Comparison of ENCODE assay signal across 9 cellular contexts in genomic region chr12:6551063-6551461, GRCh38. TPM values are rescaled to one million over a fixed set of nuclear protein-coding genes. Genes with fewer than 3 reads are reported as not detected.
DNase-seq lines count a peak whose midpoint lies in the region; ATAC-seq, FAIRE-seq and TF ChIP-seq lines count a peak whose summit lies in the region.
"Had no signal": no experiment of that assay in that cellular context is flagged by ENCODE, and none has a peak within 500 bp of the region (broad histone marks: within the 10 kb centered on the region; RNA-seq: fewer than 3 reads in every experiment).

No MANE protein-coding gene starts in this region.

- H3K9me3 ChIP-seq in kidney (ENCODE audit: control insufficient read depth in 1 of 2, low read length in 2 of 2), result no peaks in the 10 kb centered on the region
- no peaks in the 10 kb centered on the region for H3K9me3 ChIP-seq in skeletal muscle tissue (ENCODE audit: control insufficient read depth in 3 of 3, low read length in 3 of 3)
- H3K9me3 ChIP-seq in PC-9 (ENCODE audit: insufficient read depth, low read depth), result no peaks in the 10 kb centered on the region

- intact Hi-C loops in kidney (cut with DNase I), result no loop called here
- intact Hi-C loops in PC-9 (cut with micrococcal nuclease; ENCODE audit: unreplicated experiment), result no loop called here

- H3K27me3 ChIP-seq in skeletal muscle tissue (ENCODE audit: control insufficient read depth in 3 of 3, insufficient read depth in 3 of 3, low read length in 3 of 3) (no peaks in the 10 kb centered on the region), PC-9 (ENCODE audit: insufficient read depth, low read depth) (no peaks in the 10 kb centered on the region)

- peak overlapping the region in 1 of 2 donors; percentile 21 for H3K4me3 ChIP-seq in cardiac fibroblast (replicated peaks in 1 of 2; ENCODE audit: low read depth in 2 of 2, low read length in 2 of 2)
- peak overlapping the region in 1 of 2 donors; percentile 25 for H3K4me3 ChIP-seq in kidney (ENCODE audit: low read length in 2 of 2)
- H3K4me3 ChIP-seq in skeletal muscle tissue (ENCODE audit: low read length in 3 of 3), result peak overlapping the region; percentile 74 to 90 (median 76)
- H3K4me3 ChIP-seq in PC-9, result no peak overlapping the region

- no peak overlapping the region for H3K4me2 ChIP-seq in PC-9

- DNase-seq in GM03348 (ENCODE audit: low spot score) (peak; percentile 71), cardiac fibroblast (ENCODE audit: low read depth in 2 of 2) (peak; percentile 44 to 50), kidney (peak; percentile 84), NOMO-1 treated with DMSO at 0.1 percent for 48 hours (lab: John Stamatoyannopoulos, UW; ENCODE audit: unreplicated experiment) (no peak), PC-9 (no peak)
- no peak for DNase-seq in stimulated activated CD8-positive, alpha-beta memory T cell treated with anti-CD3 and anti-CD28 coated beads, Interleukin-4, amount 100 ng/mL, for 48 hours
- DNase-seq: NCI-H446 treated with DMSO at 0.1 percent for 48 hours had no signal

- peak overlapping the region in 1 of 2 donors; percentile 53 for H3K9ac ChIP-seq in kidney (ENCODE audit: low read length in 2 of 2)
- H3K9ac ChIP-seq in skeletal muscle tissue (ENCODE audit: low read depth in 1 of 3, low read length in 3 of 3), result peak overlapping the region; percentile 83 to 94 (median 84)

- H2AFZ ChIP-seq in PC-9, result no peak overlapping the region

- TF ChIP-seq CTCF in cardiac fibroblast (IDR thresholded peaks at IDR 0.05; ENCODE audit: low read depth, low read length) (no peak), kidney (IDR thresholded peaks at IDR 0.05; ENCODE audit: borderline replicate concordance, extremely low read depth, insufficient read depth) (no peak), PC-9 (conservative IDR thresholded peaks at IDR 0.05) (no peak)

- no peaks in the 10 kb centered on the region for H3K79me2 ChIP-seq in PC-9 (ENCODE audit: low read depth)

- peaks cover 17% of the 10 kb centered on the region; the same call in 1 of the 2 replicates for H3F3A ChIP-seq in PC-9 (ENCODE audit: insufficient read depth, low read depth)

- H3K36me3 ChIP-seq in kidney (ENCODE audit: control insufficient read depth in 1 of 2, insufficient read depth in 2 of 2, low read length in 2 of 2) (peaks cover 7 to 14% of the 10 kb centered on the region in 2 donors), skeletal muscle tissue (ENCODE audit: control insufficient read depth in 3 of 3, insufficient read depth in 3 of 3, low read length in 3 of 3) (peaks cover 24 to 34% (median 30%) of the 10 kb centered on the region in 3 donors), PC-9 (ENCODE audit: low read depth) (no peaks in the 10 kb centered on the region)

- FAIRE-seq in kidney (lab: Jason Lieb, UNC), result no peak

- H3K4me1 ChIP-seq in kidney (ENCODE audit: control insufficient read depth in 1 of 2, insufficient read depth in 1 of 2, low read depth in 1 of 2, low read length in 2 of 2), result peaks cover 15 to 40% of the 10 kb centered on the region in 2 donors
- H3K4me1 ChIP-seq in skeletal muscle tissue (ENCODE audit: control insufficient read depth in 3 of 3, insufficient read depth in 3 of 3, low read length in 3 of 3), result peaks cover 69 to 76% (median 71%) of the 10 kb centered on the region in 3 donors
- H3K4me1 ChIP-seq in PC-9 (replicated peaks; ENCODE audit: insufficient read depth), result no peaks in the 10 kb centered on the region

- no TSS peak for BruUV-seq in PC-9 (replicated peaks; lab: Mats Ljungman, UMichigan)

- H3K27ac ChIP-seq in kidney (ENCODE audit: low read depth in 2 of 2, low read length in 2 of 2) (peak overlapping the region; percentile 77 to 78), skeletal muscle tissue (ENCODE audit: low read depth, low read length) (peak overlapping the region; percentile 99), PC-9 (no peak overlapping the region)

- CTCF ChIA-PET in PC-9 (lab: Charles Lee), result interaction anchor here (0.6 to 1.1 kb wide), 2 partner anchors 11 to 29 kb away, joined by 4 to 8 read pairs; no protein-coding TSS in a partner anchor

- no peaks in the 10 kb centered on the region for H3K9me2 ChIP-seq in PC-9 (ENCODE audit: insufficient read depth)

- no peak for ATAC-seq in GM19351 (IDR thresholded peaks at IDR 0.05; ENCODE audit: unreplicated experiment)

- POLR2A ChIA-PET in PC-9 (lab: Charles Lee; ENCODE audit: unreplicated experiment), result no interaction called here

- H4K20me1 ChIP-seq in PC-9 (ENCODE audit: insufficient read depth), result no peaks in the 10 kb centered on the region

RNA-seq across cellular contexts. Expression of gene IFFO1, which starts 4.8 kb away (rescaled TPM):
- total RNA-seq in kidney (21.5 TPM), skeletal muscle tissue (8.9 TPM), PC-9 (2021) (0.65 and 0.70 TPM in 2 replicates)
- polyA plus RNA-seq in kidney (ENCODE audit: insufficient read depth, low read depth, low replicate concordance), result 11.5 TPM

RNA-seq across cellular contexts. Expression of gene GAPDH, which starts 16.7 kb away (rescaled TPM):
- total RNA-seq in kidney, result 1,501 TPM
- 4,871 TPM for polyA plus RNA-seq in kidney (ENCODE audit: insufficient read depth, low read depth, low replicate concordance)
- 5,507 TPM for total RNA-seq in skeletal muscle tissue
- total RNA-seq in PC-9 (2021), result 6,143 and 8,169 TPM in 2 replicates

RNA-seq across cellular contexts. Expression of gene NOP2, which starts 17.0 kb away (rescaled TPM):
- total RNA-seq in kidney (29.7 TPM), skeletal muscle tissue (6.3 TPM), PC-9 (2021) (97.5 and 101 TPM in 2 replicates)
- polyA plus RNA-seq in kidney (ENCODE audit: insufficient read depth, low read depth, low replicate concordance), result 12.2 TPM

RNA-seq across cellular contexts. Expression of gene CHD4, which starts 56.1 kb away (rescaled TPM):
- total RNA-seq in kidney (224 TPM), skeletal muscle tissue (211 TPM), PC-9 (2021) (359 and 373 TPM in 2 replicates)
- 109 TPM for polyA plus RNA-seq in kidney (ENCODE audit: insufficient read depth, low read depth, low replicate concordance)

RNA-seq across cellular contexts. Expression of gene NCAPD2, which starts 57.2 kb away (rescaled TPM):
- total RNA-seq in kidney (23.4 TPM), skeletal muscle tissue (23.0 TPM), PC-9 (2021) (220 and 266 TPM in 2 replicates)
- 4.5 TPM for polyA plus RNA-seq in kidney (ENCODE audit: insufficient read depth, low read depth, low replicate concordance)

Comparison
In these comparisons a context has a peak if more than half of its experiments do, and no peak if none do; other contexts are left out.
1. DNase-seq: peak in GM03348 (single experiment), cardiac fibroblast (2 of 2) and kidney (single experiment); none in NOMO-1 treated with DMSO at 0.1 percent for 48 hours (single experiment), stimulated activated CD8-positive, alpha-beta memory T cell treated with anti-CD3 and anti-CD28 coated beads, Interleukin-4, amount 100 ng/mL, for 48 hours (single experiment) and PC-9 (0 of 2).